ENCODE assay signal across 17 cellular contexts in genomic region chr5:64977779-64978178, GRCh38.
A peak's percentile ranks its signal among the peaks of the same experiment; 100 is the strongest.
DNase-seq lines count a peak whose midpoint lies in the region; ATAC-seq and TF ChIP-seq lines count a peak whose summit lies in the region.
"Had no signal": no experiment of that assay in that cellular context is flagged by ENCODE, and none has a peak within 500 bp of the region (broad histone marks: within the 10 kb centered on the region; RNA-seq: fewer than 3 reads in every experiment).

No MANE protein-coding gene starts in this region.

- H3K27ac ChIP-seq in lung (ENCODE audit: low read depth in 1 of 2, low read length in 1 of 2) (no peak overlapping the region), OCI-LY7 (ENCODE audit: low read depth, low read length, poor library complexity, severe bottlenecking) (no peak overlapping the region), Karpas-422 (ENCODE audit: low read length) (no peak overlapping the region)
- H3K27ac ChIP-seq: sigmoid colon had no signal

- intact Hi-C loops in OCI-LY7 (cut with micrococcal nuclease; ENCODE audit: unreplicated experiment), result no loop called here

- H3K4me3 ChIP-seq in lung (no peak overlapping the region), OCI-LY7 (ENCODE audit: low read depth, low read length, poor library complexity, severe bottlenecking) (no peak overlapping the region), Karpas-422 (ENCODE audit: low read length) (no peak overlapping the region)
- H3K4me3 ChIP-seq: sigmoid colon had no signal

- no peak overlapping the region for H2AFZ ChIP-seq in OCI-LY7 (ENCODE audit: low read length)
- H2AFZ ChIP-seq in Karpas-422 (ENCODE audit: low read length), result no peak overlapping the region

- no peaks in the 10 kb centered on the region for H3K27me3 ChIP-seq in lung (ENCODE audit: control insufficient read depth, insufficient read depth)
- H3K27me3 ChIP-seq in Karpas-422 (ENCODE audit: low read length), result no peaks in the 10 kb centered on the region
- H3K27me3 ChIP-seq: sigmoid colon had no signal

- no peak overlapping the region for H3K4me2 ChIP-seq in OCI-LY7 (ENCODE audit: low read length)
- H3K4me2 ChIP-seq in Karpas-422 (ENCODE audit: low read depth, low read length, poor library complexity, severe bottlenecking), result no peak overlapping the region

- H3K79me2 ChIP-seq in OCI-LY7 (ENCODE audit: insufficient read depth, low read depth, low read length) (no peaks in the 10 kb centered on the region), Karpas-422 (ENCODE audit: low read length) (no peaks in the 10 kb centered on the region)

- H3K9me3 ChIP-seq in lung (ENCODE audit: control insufficient read depth in 2 of 2, insufficient read depth in 1 of 2, low read length in 1 of 2), result no peaks in the 10 kb centered on the region
- H3K9me3 ChIP-seq in OCI-LY7 (ENCODE audit: low read length), result no peaks in the 10 kb centered on the region
- no peaks in the 10 kb centered on the region for H3K9me3 ChIP-seq in Karpas-422 (ENCODE audit: low read length)
- H3K9me3 ChIP-seq: sigmoid colon had no signal

- no TSS peak for BruUV-seq in OCI-LY7 (replicated peaks; lab: Mats Ljungman, UMichigan)

- CTCF ChIA-PET in OCI-LY7 (lab: Charles Lee; ENCODE audit: unreplicated experiment), result no interaction called here

- no peak overlapping the region for H3K9ac ChIP-seq in Karpas-422 (ENCODE audit: low read length)

- POLR2A ChIA-PET in OCI-LY7 (lab: Charles Lee), result no interaction called here

- DNase-seq in Daoy (ENCODE audit: low read depth) (peak; percentile 58), HCEC 1CT (peak; percentile 42), amniotic epithelial cell (ENCODE audit: low read depth) (peak; percentile 94), lung (ENCODE audit: low spot score) (no peak), OCI-LY7 (ENCODE audit: low spot score) (no peak), Karpas-422 (no peak)
- DNase-seq: activated CD4-positive, alpha-beta memory T cell treated with anti-CD3 and anti-CD28 coated beads for 36 hours; CD8-positive, alpha-beta memory T cell; effector memory CD4-positive, alpha-beta T cell; NCI-H187 treated with DMSO at 0.1 percent for 48 hours; NCI-H82; Right ventricle myocardium superior; sigmoid colon; T1000 had no signal

- 74 to 76% methylated on average over 1 of the region's 1 CpG for WGBS in lung, 2 donors

- H3K36me3 ChIP-seq in lung (ENCODE audit: control insufficient read depth in 2 of 2, insufficient read depth in 2 of 2, low read length in 2 of 2) (peaks cover 0 to 2% of the 10 kb centered on the region in 2 donors), OCI-LY7 (ENCODE audit: insufficient read depth, low read length) (peaks cover 16% of the 10 kb centered on the region), Karpas-422 (ENCODE audit: insufficient read depth, low read length) (0 out of 2 replicates have a peak, but pooled peaks cover under 1% of the 10 kb centered on the region)

- H3K4me1 ChIP-seq in lung (ENCODE audit: control insufficient read depth in 2 of 2, insufficient read depth in 2 of 2, low read length in 2 of 2), result peaks cover 0 to 2% of the 10 kb centered on the region in 2 donors
- no peaks in the 10 kb centered on the region for H3K4me1 ChIP-seq in OCI-LY7 (ENCODE audit: insufficient read depth, low read length, poor library complexity, severe bottlenecking)
- H3K4me1 ChIP-seq in Karpas-422 (ENCODE audit: low read length), result no peaks in the 10 kb centered on the region

- no peak for TF ChIP-seq CTCF in lung (IDR thresholded peaks at IDR 0.05; ENCODE audit: control extremely low read depth, extremely low read depth)
- TF ChIP-seq CTCF in OCI-LY7 (conservative IDR thresholded peaks at IDR 0.05; ENCODE audit: low read length), result no peak

- H3K9me2 ChIP-seq in OCI-LY7 (ENCODE audit: insufficient read depth, low read length) (no peaks in the 10 kb centered on the region), Karpas-422 (replicated peaks; ENCODE audit: insufficient read depth, low read length) (no peaks in the 10 kb centered on the region)

- ATAC-seq in lung (ENCODE audit: insufficient read depth, low FRiP score), result peak; percentile 76
- no peak for ATAC-seq in HG02884 (IDR thresholded peaks at IDR 0.05; ENCODE audit: unreplicated experiment)
- ATAC-seq: HCT116; natural killer cell treated with Interleukin-12 subunit alpha and Interleukin-12 subunit beta and Interleukin-15 and Interleukin-18, amount 100 ng/mL, for 72 hours had no signal

- H4K20me1 ChIP-seq in OCI-LY7 (ENCODE audit: insufficient read depth, low read length), result no peaks in the 10 kb centered on the region
- no peaks in the 10 kb centered on the region for H4K20me1 ChIP-seq in Karpas-422 (ENCODE audit: insufficient read depth, low read depth, low read length)

Comparison
In these comparisons a context has a peak if more than half of its experiments do, and no peak if none do; other contexts are left out.
1. DNase-seq: peak in Daoy (single experiment), HCEC 1CT (single experiment) and amniotic epithelial cell (single experiment); none in lung (single experiment), OCI-LY7 (single experiment) and Karpas-422 (single experiment).